In genomic region chr1:54125671-54126070, GRCh38 we compare ENCODE assay signal across 10 cellular contexts. TPM values are rescaled to one million over a fixed set of nuclear protein-coding genes. Genes with fewer than 3 reads are reported as not detected.
DNase-seq lines count a peak whose midpoint lies in the region; ATAC-seq and TF ChIP-seq lines count a peak whose summit lies in the region.
"Had no signal": no experiment of that assay in that cellular context is flagged by ENCODE, and none has a peak within 500 bp of the region (broad histone marks: within the 10 kb centered on the region; RNA-seq: fewer than 3 reads in every experiment).

No MANE protein-coding gene starts in this region.

- peaks cover 12% of the 10 kb centered on the region for H3K4me1 Mint-ChIP-seq in chondrocyte (ENCODE audit: low read depth)

- no peaks in the 10 kb centered on the region for H3K36me3 Mint-ChIP-seq in chondrocyte (ENCODE audit: low read depth)
- H3K36me3 Mint-ChIP-seq: natural killer cell treated with Interleukin-12 subunit alpha and Interleukin-12 subunit beta and Interleukin-15 and Interleukin-18, amount 100 ng/mL, for 72 hours had no signal

- H3K4me3 ChIP-seq in AG09309 (ENCODE audit: control insufficient read depth, low read depth, low read length), result no peak overlapping the region

- no peaks in the 10 kb centered on the region for H3K9me3 Mint-ChIP-seq in chondrocyte (ENCODE audit: low read depth)
- H3K9me3 Mint-ChIP-seq: natural killer cell treated with Interleukin-12 subunit alpha and Interleukin-12 subunit beta and Interleukin-15 and Interleukin-18, amount 100 ng/mL, for 72 hours had no signal

- DNase-seq in AG09309 (ENCODE audit: low read depth), result no peak
- DNase-seq in HuH-7 (ENCODE audit: low spot score), result peak; percentile 53
- peak; percentile 53 for DNase-seq in chondrocyte (ENCODE audit: low spot score)
- DNase-seq in medulla oblongata (ENCODE audit: extremely low spot score), result peak; percentile 38
- DNase-seq in stimulated activated CD4-positive, alpha-beta T cell treated with anti-CD3 and anti-CD28 coated beads, Interleukin-15, amount 100 ng/mL, for 24 hours, result no peak
- DNase-seq in NCI-H526 treated with DMSO at 0.1 percent for 48 hours (lab: John Stamatoyannopoulos, UW), result no peak
- no peak for DNase-seq in central memory CD4-positive, alpha-beta T cell
- DNase-seq: GF-D8 had no signal

- H3K27me3 Mint-ChIP-seq in chondrocyte (ENCODE audit: low read depth), result peaks cover 3% of the 10 kb centered on the region

- ATAC-seq in HG02759 (IDR thresholded peaks at IDR 0.05; ENCODE audit: unreplicated experiment), result no peak
- ATAC-seq: natural killer cell treated with Interleukin-12 subunit alpha and Interleukin-12 subunit beta and Interleukin-15 and Interleukin-18, amount 100 ng/mL, for 72 hours had no signal

- no peak overlapping the region for H3K4me3 Mint-ChIP-seq in chondrocyte (ENCODE audit: unreplicated experiment)
- H3K4me3 Mint-ChIP-seq: natural killer cell treated with Interleukin-12 subunit alpha and Interleukin-12 subunit beta and Interleukin-15 and Interleukin-18, amount 100 ng/mL, for 72 hours had no signal

- TF ChIP-seq CTCF in AG09309 (IDR thresholded peaks at IDR 0.05; ENCODE audit: control insufficient read depth, insufficient read depth, low read depth, low read length, missing control alignments) (peak; percentile 65), chondrocyte (IDR thresholded peaks at IDR 0.05) (peak; percentile 70)

- H3K27ac Mint-ChIP-seq in chondrocyte (ENCODE audit: unreplicated experiment), result no peak overlapping the region
- H3K27ac Mint-ChIP-seq: natural killer cell treated with Interleukin-12 subunit alpha and Interleukin-12 subunit beta and Interleukin-15 and Interleukin-18, amount 100 ng/mL, for 72 hours had no signal

RNA-seq across cellular contexts. Expression of gene CDCP2, which starts 27.1 kb away (rescaled TPM):
- not detected in 3 replicates for total RNA-seq in chondrocyte
- total RNA-seq: natural killer cell treated with Interleukin-12 subunit alpha and Interleukin-12 subunit beta and Interleukin-15 and Interleukin-18, amount 100 ng/mL, for 72 hours had no signal

Comparison
In these comparisons a context has a peak if more than half of its experiments do, and no peak if none do; other contexts are left out.
1. DNase-seq: peak in HuH-7 (single experiment), chondrocyte (single experiment) and medulla oblongata (single experiment); none in AG09309 (single experiment), stimulated activated CD4-positive, alpha-beta T cell treated with anti-CD3 and anti-CD28 coated beads, Interleukin-15, amount 100 ng/mL, for 24 hours (single experiment), NCI-H526 treated with DMSO at 0.1 percent for 48 hours (single experiment) and central memory CD4-positive, alpha-beta T cell (single experiment).